Comparison of ENCODE assay signal across 7 cellular contexts in genomic region chr9:133726401-133727276, GRCh38.
A peak's percentile ranks its signal among the peaks of the same experiment; 100 is the strongest.
DNase-seq lines count a peak whose midpoint lies in the region; ATAC-seq and TF ChIP-seq lines count a peak whose summit lies in the region.

No MANE protein-coding gene starts in this region.

- peak; percentile 72 for DNase-seq in NCI-H2107 treated with DMSO at 0.1 percent for 48 hours (lab: John Stamatoyannopoulos, UW; ENCODE audit: unreplicated experiment)
- peak; percentile 54 for DNase-seq in activated CD4-positive, alpha-beta T cell treated with anti-CD3 and anti-CD28 coated beads for 1 hour
- peak; percentile 75 for DNase-seq in choroid plexus epithelial cell (ENCODE audit: low read depth)
- no peak for DNase-seq in memory B cell (ENCODE audit: low spot score in 2 of 2)
- no peak for DNase-seq in stimulated activated naive B cell treated with anti-CD40 and anti-IgM and Interleukin-4, amounts not matched to agents 10 μg/mL and 1 μg/mL and 100 μg/mL, for 72 hours

- TF ChIP-seq CTCF in GM12874 (IDR thresholded peaks at IDR 0.05; ENCODE audit: insufficient read depth, low read depth, low read length) = peak; percentile 34; the same call in 1 of the 2 replicates
- TF ChIP-seq CTCF in choroid plexus epithelial cell (conservative IDR thresholded peaks at IDR 0.05; ENCODE audit: low read depth, low read length) = peak; percentile 77

- H3K4me1 Mint-ChIP-seq in memory B cell = peaks cover 11% of the 10 kb centered on the region
- H3K4me1 Mint-ChIP-seq in stimulated activated naive B cell treated with anti-CD40 and anti-IgM and Interleukin-4, amounts not matched to agents 10 μg/mL and 1 μg/mL and 100 μg/mL, for 72 hours = peaks cover 6 to 11% of the 10 kb centered on the region in 2 donors

- peak overlapping the region; percentile 22 for H3K4me3 Mint-ChIP-seq in memory B cell
- no peak overlapping the region for H3K4me3 Mint-ChIP-seq in stimulated activated naive B cell treated with anti-CD40 and anti-IgM and Interleukin-4, amounts not matched to agents 10 μg/mL and 1 μg/mL and 100 μg/mL, for 72 hours

- no peak overlapping the region for H3K4me3 ChIP-seq in choroid plexus epithelial cell (ENCODE audit: low read depth, low read length)

- no peak overlapping the region for H3K27ac Mint-ChIP-seq in memory B cell
- no peak overlapping the region for H3K27ac Mint-ChIP-seq in stimulated activated naive B cell treated with anti-CD40 and anti-IgM and Interleukin-4, amounts not matched to agents 10 μg/mL and 1 μg/mL and 100 μg/mL, for 72 hours

- H3K36me3 Mint-ChIP-seq in memory B cell = no peaks in the 10 kb centered on the region
- no peaks in the 10 kb centered on the region for H3K36me3 Mint-ChIP-seq in stimulated activated naive B cell treated with anti-CD40 and anti-IgM and Interleukin-4, amounts not matched to agents 10 μg/mL and 1 μg/mL and 100 μg/mL, for 72 hours

- ATAC-seq in memory B cell (ENCODE audit: low read depth) (peak; percentile 85), GM18858 (IDR thresholded peaks at IDR 0.05; ENCODE audit: unreplicated experiment) (no peak)
- peak; percentile 79 to 81 for ATAC-seq in stimulated activated naive B cell treated with anti-CD40 and anti-IgM and Interleukin-4, amounts not matched to agents 10 μg/mL and 1 μg/mL and 100 μg/mL, for 72 hours (replicated peaks)

- H3K27me3 Mint-ChIP-seq in memory B cell = peaks cover 24% of the 10 kb centered on the region
- H3K27me3 Mint-ChIP-seq in stimulated activated naive B cell treated with anti-CD40 and anti-IgM and Interleukin-4, amounts not matched to agents 10 μg/mL and 1 μg/mL and 100 μg/mL, for 72 hours = peaks cover 50 to 57% of the 10 kb centered on the region in 2 donors

- H3K9me3 Mint-ChIP-seq in memory B cell = no peaks in the 10 kb centered on the region
- H3K9me3 Mint-ChIP-seq in stimulated activated naive B cell treated with anti-CD40 and anti-IgM and Interleukin-4, amounts not matched to agents 10 μg/mL and 1 μg/mL and 100 μg/mL, for 72 hours = no peaks in the 10 kb centered on the region

Comparison
In these comparisons a context has a peak if more than half of its experiments do, and no peak if none do; other contexts are left out.
1. DNase-seq: peak in NCI-H2107 treated with DMSO at 0.1 percent for 48 hours (single experiment), activated CD4-positive, alpha-beta T cell treated with anti-CD3 and anti-CD28 coated beads for 1 hour (single experiment) and choroid plexus epithelial cell (single experiment); none in memory B cell (0 of 2) and stimulated activated naive B cell treated with anti-CD40 and anti-IgM and Interleukin-4, amounts not matched to agents 10 μg/mL and 1 μg/mL and 100 μg/mL, for 72 hours (single experiment).